8 cellular contexts compared by ENCODE assay signal in genomic region chr3:44338010-44338827, GRCh38. TPM values are rescaled to one million over a fixed set of nuclear protein-coding genes. Genes with fewer than 3 reads are reported as not detected.
DNase-seq lines count a peak whose midpoint lies in the region; ATAC-seq and TF ChIP-seq lines count a peak whose summit lies in the region.

A gene with protein sequence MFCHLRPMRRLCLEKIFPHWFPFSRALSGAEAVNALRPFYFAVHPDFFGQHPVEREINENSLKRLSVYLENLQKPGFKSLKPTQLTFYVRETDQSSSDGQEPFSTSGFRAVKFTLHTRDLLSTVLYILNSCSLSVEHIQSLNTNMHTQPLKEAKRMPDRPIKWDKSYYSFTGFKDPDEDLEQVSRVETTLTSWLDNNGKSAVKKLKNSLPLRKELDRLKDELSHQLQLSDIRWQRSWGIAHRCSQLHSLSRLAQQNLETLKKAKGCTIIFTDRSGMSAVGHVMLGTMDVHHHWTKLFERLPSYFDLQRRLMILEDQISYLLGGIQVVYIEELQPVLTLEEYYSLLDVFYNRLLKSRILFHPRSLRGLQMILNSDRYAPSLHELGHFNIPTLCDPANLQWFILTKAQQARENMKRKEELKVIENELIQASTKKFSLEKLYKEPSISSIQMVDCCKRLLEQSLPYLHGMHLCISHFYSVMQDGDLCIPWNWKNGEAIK (plus strand): TSS chr3:44338766. CDS start chr3:44354783, 16,017 bp downstream.

- H3K27ac ChIP-seq in right cardiac atrium (ENCODE audit: low read length), result peak within 1 kb of the TSS; percentile 65
- H3K27ac ChIP-seq in vagina, result peak within 1 kb of the TSS; percentile 92

- intact Hi-C loops in right cardiac atrium (cut with DNase I), result no loop called here
- intact Hi-C loops in vagina (cut with DNase I), result no loop called here

- H3K4me3 ChIP-seq in right cardiac atrium (ENCODE audit: low read length), result peak within 1 kb of the TSS; percentile 41
- H3K4me3 ChIP-seq in vagina, result peak within 1 kb of the TSS; percentile 68 to 78

- ATAC-seq in GM18498 (IDR thresholded peaks at IDR 0.05; ENCODE audit: unreplicated experiment), result peak; percentile 94
- peak; percentile 85 for ATAC-seq in HG02938 (IDR thresholded peaks at IDR 0.05; ENCODE audit: unreplicated experiment)
- ATAC-seq in right cardiac atrium, result peak; percentile 98 to 99

- peak in 1 of 3 experiments; percentile 4 for TF ChIP-seq CTCF in vagina (IDR thresholded peaks at IDR 0.05)

- peaks cover 5% of the 10 kb centered on the region for H3K4me1 ChIP-seq in right cardiac atrium (ENCODE audit: control insufficient read depth, insufficient read depth, low read length)
- peaks cover 20% of the 10 kb centered on the region for H3K4me1 ChIP-seq in vagina

- TF ChIP-seq POLR2A in vagina (IDR thresholded peaks at IDR 0.05), result peak in 1 of 2 donors; percentile 61

- DNase-seq in NCI-H187 (lab: John Stamatoyannopoulos, UW), result peak; percentile 88 to 95
- DNase-seq in T-helper 2 cell, result peak; percentile 97 to 99 (median 99)
- DNase-seq in anterior cingulate cortex (lab: John Stamatoyannopoulos, UW), result peak; percentile 75 to 99 (median 94)
- DNase-seq in right cardiac atrium, result peak; percentile 99
- peak; percentile 93 for DNase-seq in putamen (ENCODE audit: low spot score)
- DNase-seq in vagina (ENCODE audit: extremely low spot score in 2 of 2), result peak; percentile 96 to 98

- H3K9me3 ChIP-seq in right cardiac atrium (ENCODE audit: control insufficient read depth, low read length) (no peaks in the 10 kb centered on the region), vagina (no peaks in the 10 kb centered on the region)

- WGBS in right cardiac atrium, result under 1% methylated on average over 77 of the region's 77 CpGs

- H3K27me3 ChIP-seq in right cardiac atrium (ENCODE audit: control insufficient read depth, insufficient read depth) (no peaks in the 10 kb centered on the region), vagina (no peaks in the 10 kb centered on the region)

- no peaks in the 10 kb centered on the region for H3K36me3 ChIP-seq in vagina

RNA-seq across cellular contexts. Expression of the gene that starts here (rescaled TPM):
- total RNA-seq in right cardiac atrium, result 10 to 100 TPM; 22.3 to 29.3 (median 28.3) TPM
- 18.3 TPM for polyA plus RNA-seq in right cardiac atrium
- 17.9 TPM for total RNA-seq in vagina

Comparison
In these comparisons a context has a peak if more than half of its experiments do, and no peak if none do; other contexts are left out.
1. Peak in every context shown above with its lines: DNase-seq, ATAC-seq, H3K4me3 ChIP-seq and H3K27ac ChIP-seq.